In genomic region chr3:34001990-34002389, GRCh38 we compare ENCODE assay signal across 8 cellular contexts.
"Had no signal": no experiment of that assay in that cellular context is flagged by ENCODE, and none has a peak within 500 bp of the region (broad histone marks: within the 10 kb centered on the region; RNA-seq: fewer than 3 reads in every experiment).

No MANE protein-coding gene starts in this region.

- DNase-seq: GM23248, GOT3, H7, HFFc6 had no signal

- H3K27ac ChIP-seq: GM23248, HL-60 had no signal

- FAIRE-seq: HepG2, K562 had no signal

- H3K9ac ChIP-seq: GM23248 had no signal

- ATAC-seq: HCT116, K562 had no signal

- H3K4me3 ChIP-seq: GM23248, K562 had no signal
